Comparison of ENCODE assay signal across 9 cellular contexts in genomic region chr3:184016169-184016570, GRCh38. TPM values are rescaled to one million over a fixed set of nuclear protein-coding genes. Genes with fewer than 3 reads are reported as not detected.
DNase-seq lines count a peak whose midpoint lies in the region; ATAC-seq, FAIRE-seq and TF ChIP-seq lines count a peak whose summit lies in the region.
"Had no signal": no experiment of that assay in that cellular context is flagged by ENCODE, and none has a peak within 500 bp of the region (broad histone marks: within the 10 kb centered on the region; RNA-seq: fewer than 3 reads in every experiment).

No MANE protein-coding gene starts in this region.

- H3K9me2 ChIP-seq in hepatocyte (replicated peaks; ENCODE audit: insufficient read depth), result no peaks in the 10 kb centered on the region

- peaks cover 8% of the 10 kb centered on the region for H3K36me3 Mint-ChIP-seq in activated naive CD4-positive, alpha-beta T cell treated with anti-CD3 and anti-CD28 coated beads, Interleukin-2, amount 50 U/mL, for 24 hours

- peak overlapping the region; percentile 83 for H3K4me2 ChIP-seq in hepatocyte

- no peak for TF ChIP-seq POLR2A in GM12892 (IDR thresholded peaks at IDR 0.05; ENCODE audit: low read depth, low read length)

- H3K27ac ChIP-seq in WERI-Rb-1 (no peak overlapping the region), hepatocyte (peak overlapping the region; percentile 16), subcutaneous abdominal adipose tissue (ENCODE audit: low read depth, low read length) (no peak overlapping the region)

- H3K27me3 ChIP-seq in WERI-Rb-1 (ENCODE audit: insufficient read depth, low read depth, severe bottlenecking) (no peaks in the 10 kb centered on the region), hepatocyte (no peaks in the 10 kb centered on the region), subcutaneous abdominal adipose tissue (ENCODE audit: control insufficient read depth in 5 of 5, insufficient read depth in 4 of 5, low read length in 5 of 5) (no peaks in the 10 kb centered on the region)

- peaks cover 2% of the 10 kb centered on the region for H3K27me3 Mint-ChIP-seq in activated naive CD4-positive, alpha-beta T cell treated with anti-CD3 and anti-CD28 coated beads, Interleukin-2, amount 50 U/mL, for 24 hours

- 66% methylated on average over 5 of the region's 5 CpGs for WGBS in hepatocyte (ENCODE audit: low lambda C conversion rate, missing lambda C conversion rate)

- H3K79me2 ChIP-seq in hepatocyte, result peaks cover 24% of the 10 kb centered on the region

- no peak overlapping the region for H2AFZ ChIP-seq in hepatocyte

- no peak overlapping the region for H3K27ac Mint-ChIP-seq in activated naive CD4-positive, alpha-beta T cell treated with anti-CD3 and anti-CD28 coated beads, Interleukin-2, amount 50 U/mL, for 24 hours

- DNase-seq in activated naive CD4-positive, alpha-beta T cell treated with anti-CD3 and anti-CD28 coated beads, Interleukin-2, amount 50 U/mL, for 16 hours, result no peak
- DNase-seq in WERI-Rb-1, result peak; percentile 12
- DNase-seq in hepatocyte (ENCODE audit: low spot score), result no peak
- DNase-seq in GM12892 (ENCODE audit: insufficient read length), result no peak
- DNase-seq in NCI-H2081 (lab: John Stamatoyannopoulos, UW), result no peak

- TF ChIP-seq CTCF in WERI-Rb-1 (IDR thresholded peaks at IDR 0.05; ENCODE audit: low read depth, low read length) (no peak), hepatocyte (IDR thresholded peaks at IDR 0.05; ENCODE audit: poor library complexity) (no peak)

- H4K20me1 ChIP-seq in hepatocyte (ENCODE audit: insufficient read depth, poor library complexity, severe bottlenecking), result no peaks in the 10 kb centered on the region

- no peak overlapping the region for H3K4me3 ChIP-seq in WERI-Rb-1 (ENCODE audit: low read depth, low read length)
- no peak overlapping the region for H3K4me3 ChIP-seq in hepatocyte
- H3K4me3 ChIP-seq in subcutaneous abdominal adipose tissue (ENCODE audit: low read depth in 1 of 5, low read length in 5 of 5), result peak overlapping the region in 3 of 5 donors; percentile 97 to 100 (median 97)

- H3K9me3 Mint-ChIP-seq in activated naive CD4-positive, alpha-beta T cell treated with anti-CD3 and anti-CD28 coated beads, Interleukin-2, amount 50 U/mL, for 24 hours, result no peaks in the 10 kb centered on the region

- no peaks in the 10 kb centered on the region for H3K9me3 ChIP-seq in WERI-Rb-1 (ENCODE audit: severe bottlenecking)
- H3K9me3 ChIP-seq in hepatocyte (ENCODE audit: low read depth), result no peaks in the 10 kb centered on the region
- no peaks in the 10 kb centered on the region for H3K9me3 ChIP-seq in subcutaneous abdominal adipose tissue (ENCODE audit: control insufficient read depth in 5 of 5, low read length in 5 of 5)

- H3K4me1 ChIP-seq in hepatocyte (ENCODE audit: insufficient read depth), result peaks cover 23% of the 10 kb centered on the region
- peaks cover 8 to 24% (median 17%) of the 10 kb centered on the region in 5 donors for H3K4me1 ChIP-seq in subcutaneous abdominal adipose tissue (ENCODE audit: control insufficient read depth in 5 of 5, insufficient read depth in 5 of 5, low read length in 5 of 5)

- peak overlapping the region; percentile 76 for H3K4me3 Mint-ChIP-seq in activated naive CD4-positive, alpha-beta T cell treated with anti-CD3 and anti-CD28 coated beads, Interleukin-2, amount 50 U/mL, for 24 hours

- peaks cover 31% of the 10 kb centered on the region for H3K4me1 Mint-ChIP-seq in activated naive CD4-positive, alpha-beta T cell treated with anti-CD3 and anti-CD28 coated beads, Interleukin-2, amount 50 U/mL, for 24 hours

- FAIRE-seq in GM12892 (lab: Jason Lieb, UNC), result no peak

- H3K9ac ChIP-seq in subcutaneous abdominal adipose tissue (ENCODE audit: low read length in 5 of 5), result peak overlapping the region in 1 of 5 donors; percentile 66

- H3K36me3 ChIP-seq in WERI-Rb-1 (peaks cover 17% of the 10 kb centered on the region), hepatocyte (replicated peaks; ENCODE audit: insufficient read depth, low read depth) (no peaks in the 10 kb centered on the region), subcutaneous abdominal adipose tissue (ENCODE audit: control insufficient read depth in 5 of 5, insufficient read depth in 5 of 5, low read length in 5 of 5) (peaks cover 3 to 17% (median 12%) of the 10 kb centered on the region in 5 donors)

- ATAC-seq in HG03159 (IDR thresholded peaks at IDR 0.05; ENCODE audit: unreplicated experiment), result no peak

RNA-seq across cellular contexts. Expression of gene ABCC5, which starts 1.5 kb away (rescaled TPM):
- total RNA-seq in hepatocyte, result 27.1 and 27.8 TPM in 2 replicates
- polyA plus RNA-seq in hepatocyte, result 36.5 and 41.4 TPM in 2 replicates
- polyA plus RNA-seq in GM12892 (2012; ENCODE audit: missing spikeins), result 6.1 TPM

RNA-seq across cellular contexts. Expression of gene HTR3D, which starts 15.4 kb away (rescaled TPM):
- not detected in 2 replicates for total RNA-seq in hepatocyte
- not detected in 2 replicates for polyA plus RNA-seq in hepatocyte
- polyA plus RNA-seq in GM12892 (2012; ENCODE audit: missing spikeins), result not detected
- total RNA-seq: liver had no signal
- polyA plus RNA-seq: liver had no signal

RNA-seq across cellular contexts. Expression of gene HTR3C, which starts 36.7 kb away (rescaled TPM):
- total RNA-seq in hepatocyte, result not detected in 2 replicates
- polyA plus RNA-seq in hepatocyte, result not detected in 2 replicates
- polyA plus RNA-seq in GM12892 (2012; ENCODE audit: missing spikeins), result not detected
- total RNA-seq: liver had no signal
- polyA plus RNA-seq: liver had no signal

Comparison
In these comparisons a context has a peak if more than half of its experiments do, and no peak if none do; other contexts are left out.
1. H3K4me3 ChIP-seq: peak in subcutaneous abdominal adipose tissue (3 of 5); none in WERI-Rb-1 (single experiment) and hepatocyte (single experiment).